ENCODE assay signal across 14 cellular contexts in genomic region chr1:107534632-107535031, GRCh38.
DNase-seq lines count a peak whose midpoint lies in the region; ATAC-seq and TF ChIP-seq lines count a peak whose summit lies in the region.
"Had no signal": no experiment of that assay in that cellular context is flagged by ENCODE, and none has a peak within 500 bp of the region (broad histone marks: within the 10 kb centered on the region; RNA-seq: fewer than 3 reads in every experiment).

No MANE protein-coding gene starts in this region.

- TF ChIP-seq CTCF in VCaP (conservative IDR thresholded peaks at IDR 0.05) (no peak), mucosa of descending colon (IDR thresholded peaks at IDR 0.05) (no peak)

- H3K4me3 ChIP-seq in mucosa of descending colon: no peak overlapping the region
- H3K4me3 ChIP-seq: HAP-1, SJCRH30 had no signal

- H3K4me1 ChIP-seq in mucosa of descending colon (ENCODE audit: low read depth): peaks cover 23% of the 10 kb centered on the region
- H3K4me1 ChIP-seq: HAP-1, SJCRH30 had no signal

- peak; percentile 6 for ATAC-seq in GM19452 (IDR thresholded peaks at IDR 0.05; ENCODE audit: unreplicated experiment)
- ATAC-seq in HG03378 (IDR thresholded peaks at IDR 0.05; ENCODE audit: unreplicated experiment): peak; percentile 19
- peak; percentile 69 for ATAC-seq in mucosa of descending colon
- no peak for ATAC-seq in GM19467 (IDR thresholded peaks at IDR 0.05; ENCODE audit: unreplicated experiment)
- ATAC-seq in sciatic nerve: no peak

- no peaks in the 10 kb centered on the region for H3K36me3 ChIP-seq in mucosa of descending colon (ENCODE audit: low read depth)
- H3K36me3 ChIP-seq: HAP-1, SJCRH30 had no signal

- peak overlapping the region; percentile 84 for H3K27ac ChIP-seq in VCaP
- H3K27ac ChIP-seq: SJCRH30 had no signal

- intact Hi-C loops in mucosa of descending colon (cut with DNase I, micrococcal nuclease): loop anchor here in 1 of 2 donors (10.0 kb wide), 2 partner anchors 60 to 210 kb away; no protein-coding TSS in a partner anchor
- intact Hi-C loops in sciatic nerve (cut with DNase I): no loop called here

- peak in 2 of 3 donors; percentile 26 to 41 for DNase-seq in mucosa of descending colon
- DNase-seq in NCI-H2081 (lab: John Stamatoyannopoulos, UW): no peak
- no peak for DNase-seq in stimulated activated CD4-positive, alpha-beta T cell treated with anti-CD3 and anti-CD28 coated beads, Interleukin-4, amount 100 ng/mL, for 1 hour
- DNase-seq in sciatic nerve (ENCODE audit: low spot score): no peak
- DNase-seq: CD4-positive, alpha-beta memory T cell; KBM-7; NCI-H526 treated with DMSO at 0.1 percent for 48 hours; NK-92 treated with Interleukin-12 subunit alpha and Interleukin-12 subunit beta, amount 100 ng/mL, for 24 hours had no signal

- H3K9me3 ChIP-seq in mucosa of descending colon: no peaks in the 10 kb centered on the region
- H3K9me3 ChIP-seq: HAP-1, SJCRH30 had no signal

Comparison
In these comparisons a context has a peak if more than half of its experiments do, and no peak if none do; other contexts are left out.
1. ATAC-seq: peak in GM19452 (single experiment), HG03378 (single experiment) and mucosa of descending colon (single experiment); none in GM19467 (single experiment) and sciatic nerve (single experiment).
2. DNase-seq: peak in mucosa of descending colon (2 of 3); none in NCI-H2081 (0 of 2), stimulated activated CD4-positive, alpha-beta T cell treated with anti-CD3 and anti-CD28 coated beads, Interleukin-4, amount 100 ng/mL, for 1 hour (single experiment) and sciatic nerve (single experiment).